Comparison of ENCODE assay signal across 18 cellular contexts in the genomic region with DNA sequence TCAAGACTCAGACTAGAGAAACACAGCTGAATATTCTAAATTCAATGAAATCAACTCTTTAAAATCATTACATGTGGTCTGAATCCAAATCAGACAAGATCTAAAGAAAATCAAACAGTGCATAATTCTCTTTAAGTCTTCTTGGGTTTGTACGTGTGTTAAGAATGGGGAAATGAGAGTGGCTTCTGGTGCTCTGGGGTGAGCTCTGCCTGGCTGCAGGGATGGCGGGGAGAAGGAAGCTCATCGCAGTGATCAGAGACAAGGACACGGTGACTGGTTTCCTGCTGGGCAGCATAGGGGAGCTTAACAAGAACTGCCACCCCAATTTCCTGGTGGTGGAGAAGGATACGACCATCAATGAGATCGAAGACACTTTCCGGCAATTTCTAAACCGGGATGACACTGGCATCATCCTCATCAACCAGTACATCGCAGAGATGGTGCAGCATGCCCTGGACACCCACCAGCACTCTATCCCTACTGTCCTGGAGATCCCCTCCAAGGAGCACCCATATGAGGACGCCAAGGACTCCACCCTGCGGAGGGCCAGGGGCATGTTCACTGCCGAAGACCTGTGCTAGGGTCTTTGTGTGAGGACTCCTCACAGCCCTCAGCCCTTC. TPM values are rescaled to one million over a fixed set of nuclear protein-coding genes. Genes with fewer than 3 reads are reported as not detected.
DNase-seq lines count a peak whose midpoint lies in the region; ATAC-seq, FAIRE-seq and TF ChIP-seq lines count a peak whose summit lies in the region.
"Had no signal": no experiment of that assay in that cellular context is flagged by ENCODE, and none has a peak within 500 bp of the region (broad histone marks: within the 10 kb centered on the region; RNA-seq: fewer than 3 reads in every experiment).

No MANE protein-coding gene starts in this region.

- H3K4me1 Mint-ChIP-seq in T-helper 17 cell (peaks cover 5% of the 10 kb centered on the region), naive B cell (peaks cover 5 to 12% (median 11%) of the 10 kb centered on the region in 3 donors)

- DNase-seq in HTR-8/SVneo (ENCODE audit: insufficient read length, low spot score) (no peak), T-helper 17 cell (no peak), naive B cell (peak; percentile 24), sigmoid colon (no peak)
- DNase-seq: COR-L47, GF-D8, GOT3, NCI-H1417 treated with DMSO at 0.1 percent for 48 hours, NCI-H2029, NCI-H2171, NCI-H446 treated with DMSO at 0.1 percent for 48 hours had no signal

- 84 to 93% methylated on average over 12 of the region's 12 CpGs for WGBS in sigmoid colon, 2 donors

- no peak overlapping the region for H3K27ac ChIP-seq in BLaER1
- H3K27ac ChIP-seq in sigmoid colon: no peak overlapping the region
- H3K27ac ChIP-seq: KMS-11 had no signal

- intact Hi-C loops in sigmoid colon (cut with DNase I): loop anchor here (5.0 kb wide), 1 partner anchor 77 kb away; no protein-coding TSS in a partner anchor

- no peaks in the 10 kb centered on the region for H3K27me3 Mint-ChIP-seq in T-helper 17 cell
- H3K27me3 Mint-ChIP-seq in naive B cell: no peaks in the 10 kb centered on the region

- no peak for TF ChIP-seq EP300 in sigmoid colon (IDR thresholded peaks at IDR 0.05)

- no peaks in the 10 kb centered on the region for H4K20me1 ChIP-seq in BLaER1

- H3K9me3 ChIP-seq in BLaER1: no peaks in the 10 kb centered on the region
- H3K9me3 ChIP-seq in T-helper 17 cell (ENCODE audit: control insufficient read depth, low read length, poor library complexity, severe bottlenecking): no peaks in the 10 kb centered on the region
- no peaks in the 10 kb centered on the region for H3K9me3 ChIP-seq in sigmoid colon

- H3K27me3 ChIP-seq in BLaER1 (no peaks in the 10 kb centered on the region), sigmoid colon (no peaks in the 10 kb centered on the region)

- H3K36me3 ChIP-seq in BLaER1 (peaks cover 86% of the 10 kb centered on the region), sigmoid colon (peaks cover 5 to 89% (median 27%) of the 10 kb centered on the region in 4 donors)

- H3K36me3 Mint-ChIP-seq in T-helper 17 cell (ENCODE audit: low read depth) (peaks cover 3% of the 10 kb centered on the region), naive B cell (peaks cover 0 to 5% of the 10 kb centered on the region in 2 donors)

- no peak for TF ChIP-seq CTCF in sigmoid colon (IDR thresholded peaks at IDR 0.05)

- H3K9me3 Mint-ChIP-seq in naive B cell: no peaks in the 10 kb centered on the region

- H3K9ac ChIP-seq in BLaER1: 0 out of 2 replicates have a peak overlapping the region, but pooled peaks have one; percentile 22
- H3K9ac ChIP-seq: KMS-11 had no signal

- H3K4me3 ChIP-seq in BLaER1 (no peak overlapping the region), sigmoid colon (no peak overlapping the region)

- H3K4me3 Mint-ChIP-seq in T-helper 17 cell: no peak overlapping the region
- peak overlapping the region in 2 of 8 donors; percentile 10 to 55 for H3K4me3 Mint-ChIP-seq in naive B cell

- H3K4me2 ChIP-seq in BLaER1: no peak overlapping the region
- H3K4me2 ChIP-seq: KMS-11 had no signal

- H3K4me1 ChIP-seq in BLaER1 (peaks cover 6% of the 10 kb centered on the region; the same call in 1 of the 2 replicates), sigmoid colon (no peaks in the 10 kb centered on the region)

- FAIRE-seq in HTR-8/SVneo (lab: Jason Lieb, UNC): peak; percentile 33
- FAIRE-seq: HepG2 had no signal

- peak overlapping the region; percentile 51 for H3K27ac Mint-ChIP-seq in T-helper 17 cell
- peak overlapping the region in 4 of 6 donors; percentile 44 to 91 (median 76) for H3K27ac Mint-ChIP-seq in naive B cell

- TF ChIP-seq POLR2A in sigmoid colon (IDR thresholded peaks at IDR 0.05): no peak

- no peak for ATAC-seq in T-helper 17 cell
- ATAC-seq in naive B cell (ENCODE audit: low read depth in 2 of 2): peak; percentile 90 to 97
- no peak for ATAC-seq in GM18861 (IDR thresholded peaks at IDR 0.05; ENCODE audit: unreplicated experiment)
- ATAC-seq in GM21528 (IDR thresholded peaks at IDR 0.05; ENCODE audit: low FRiP score, unreplicated experiment): no peak
- no peak for ATAC-seq in GM18519 (IDR thresholded peaks at IDR 0.05; ENCODE audit: low FRiP score, unreplicated experiment)
- ATAC-seq: HepG2, Panc1 had no signal

RNA-seq across cellular contexts. Expression of a gene that starts 20.9 kb away (rescaled TPM):
- total RNA-seq in T-helper 17 cell: 10 to 100 TPM; 26.9 to 33.8 TPM
- 10 to 100 TPM in 5 of 6 donors, 1 to 10 TPM in 1; 3.6 to 18.6 (median 15.6) TPM for polyA plus RNA-seq in naive B cell (ENCODE audit: low read depth in 6 of 6)
- 10 to 100 TPM; 16.9 to 26.0 (median 24.3) TPM for total RNA-seq in sigmoid colon
- polyA plus RNA-seq in sigmoid colon: 1 to 10 TPM; 4.2 to 5.9 (median 4.4) TPM

RNA-seq across cellular contexts. Expression of a gene that starts 34.2 kb away (rescaled TPM):
- total RNA-seq in T-helper 17 cell (10 to 100 TPM; 19.6 to 19.9 TPM), sigmoid colon (10 to 100 TPM; 59.2 to 70.6 (median 67.3) TPM)
- polyA plus RNA-seq in naive B cell (ENCODE audit: low read depth in 6 of 6) (10 to 100 TPM in 1 of 6 donors, 1 to 10 TPM in 5; 5.3 to 12.2 (median 7.1) TPM), sigmoid colon (10 to 100 TPM; 15.6 to 31.1 (median 17.8) TPM)

Comparison
In these comparisons a context has a peak if more than half of its experiments do, and no peak if none do; other contexts are left out.
1. ATAC-seq: peak in naive B cell (2 of 2); none in T-helper 17 cell (single experiment), GM18861 (single experiment), GM21528 (single experiment) and GM18519 (single experiment).